1 cellular context compared by ENCODE assay signal in the genomic region with DNA sequence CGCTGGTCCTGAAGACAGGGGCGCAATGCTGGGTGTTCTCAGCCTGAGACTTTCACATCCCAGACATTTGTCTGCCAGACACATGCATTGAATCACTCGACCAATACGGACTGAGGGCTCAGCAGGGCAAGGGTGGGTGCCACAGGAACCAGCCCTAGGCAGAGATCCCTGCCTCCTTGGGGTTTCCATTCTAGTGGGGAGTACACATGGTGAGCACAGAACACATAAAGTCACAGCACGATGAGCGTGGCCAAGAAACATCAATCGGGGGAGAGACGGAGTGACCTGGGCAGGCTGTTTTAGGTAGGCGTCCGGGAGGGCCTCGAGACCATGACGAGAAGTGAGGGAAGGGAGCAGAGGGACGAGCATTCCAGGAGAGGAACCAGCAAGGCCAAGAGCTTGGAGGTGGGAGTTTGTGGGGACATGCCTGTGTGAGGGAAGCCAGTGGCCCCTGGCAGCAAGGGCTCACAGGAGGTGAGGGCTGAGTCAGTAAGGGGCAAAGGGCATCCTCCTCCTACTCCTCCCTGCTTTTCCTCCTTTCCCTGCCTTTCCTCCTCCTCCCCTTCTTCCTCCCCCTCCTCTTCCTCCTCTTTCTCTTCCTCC.
TF ChIP-seq lines count a peak whose summit lies in the region.

No MANE protein-coding gene starts in this region.

TF ChIP-seq in HepG2, 621 proteins besides CTCF, POLR2A, EP300 and RAD21 (continued from another document and continues in another):
- TF ChIP-seq NBN (conservative IDR thresholded peaks at IDR 0.05) (no peak), FOXM1 (CRISPR knock-in tag; IDR thresholded peaks at IDR 0.05) (no peak), ZBTB34 (CRISPR knock-in tag; IDR thresholded peaks at IDR 0.05) (no peak), AKAP8 (CRISPR knock-in tag; IDR thresholded peaks at IDR 0.05) (no peak), KLF12 (CRISPR knock-in tag; IDR thresholded peaks at IDR 0.05; ENCODE audit: borderline replicate concordance) (no peak), ZNF672 (CRISPR knock-in tag; IDR thresholded peaks at IDR 0.05) (no peak), MAX (IDR thresholded peaks at IDR 0.05) (no peak; the same call in 1 of the 2 replicates), ZNF746 (CRISPR knock-in tag; IDR thresholded peaks at IDR 0.05) (peak; percentile 71), ZNF512 (CRISPR knock-in tag; IDR thresholded peaks at IDR 0.05) (peak; percentile 88), ZNF670 (CRISPR knock-in tag; IDR thresholded peaks at IDR 0.05; ENCODE audit: borderline replicate concordance) (no peak), GPBP1L1 (CRISPR knock-in tag; IDR thresholded peaks at IDR 0.05) (no peak), GFI1 (CRISPR knock-in tag; IDR thresholded peaks at IDR 0.05; ENCODE audit: borderline replicate concordance) (peak; percentile 29; the same call in 1 of the 2 replicates), MTA1 (CRISPR knock-in tag; IDR thresholded peaks at IDR 0.05; ENCODE audit: borderline replicate concordance) (peak; percentile 57; the same call in 1 of the 2 replicates), ZNF382 (CRISPR knock-in tag; IDR thresholded peaks at IDR 0.05; ENCODE audit: borderline replicate concordance) (no peak), SOX5 (CRISPR knock-in tag; IDR thresholded peaks at IDR 0.05; ENCODE audit: borderline replicate concordance) (0 out of 2 replicates have a peak, but pooled peaks have one; percentile 17), ZNF263 (CRISPR knock-in tag; IDR thresholded peaks at IDR 0.05) (peak; percentile 97), POLR2AphosphoS5 (IDR thresholded peaks at IDR 0.05; ENCODE audit: low read depth, low read length) (no peak), SP1 (IDR thresholded peaks at IDR 0.05) (no peak), SP1 (CRISPR knock-in tag; IDR thresholded peaks at IDR 0.05) (no peak), MAFF (IDR thresholded peaks at IDR 0.05; ENCODE audit: low read depth, low read length) (no peak), RFX3 (CRISPR knock-in tag; IDR thresholded peaks at IDR 0.05) (no peak), NRL (CRISPR knock-in tag; IDR thresholded peaks at IDR 0.05; ENCODE audit: borderline replicate concordance) (peak; percentile 37; the same call in 1 of the 2 replicates), SRSF4 (IDR thresholded peaks at IDR 0.05; ENCODE audit: low read depth, low read length, poor library complexity, severe bottlenecking) (no peak), ZNF839 (CRISPR knock-in tag; IDR thresholded peaks at IDR 0.05; ENCODE audit: borderline replicate concordance) (peak; percentile 5; the same call in 1 of the 2 replicates), SOX6 (IDR thresholded peaks at IDR 0.05) (no peak), SOX6 (CRISPR knock-in tag; IDR thresholded peaks at IDR 0.05) (peak; percentile 3; the same call in 1 of the 2 replicates), SNAPC2 (CRISPR knock-in tag; IDR thresholded peaks at IDR 0.05) (no peak), ZNF800 (CRISPR knock-in tag; IDR thresholded peaks at IDR 0.05) (no peak), E2F1 (CRISPR knock-in tag; IDR thresholded peaks at IDR 0.05) (no peak), JDP2 (CRISPR knock-in tag; IDR thresholded peaks at IDR 0.05; ENCODE audit: borderline replicate concordance) (no peak), KAT7 (CRISPR knock-in tag; IDR thresholded peaks at IDR 0.05; ENCODE audit: borderline replicate concordance) (peak; percentile 54), ZNF253 (CRISPR knock-in tag; IDR thresholded peaks at IDR 0.05; ENCODE audit: borderline replicate concordance) (no peak), GATA4 (IDR thresholded peaks at IDR 0.05; ENCODE audit: borderline replicate concordance, low read depth) (0 out of 2 replicates have a peak, but pooled peaks have one; percentile 12), ZNF224 (CRISPR knock-in tag; IDR thresholded peaks at IDR 0.05) (no peak), CENPT (CRISPR knock-in tag; IDR thresholded peaks at IDR 0.05; ENCODE audit: low read depth) (no peak), ZNF709 (CRISPR knock-in tag; IDR thresholded peaks at IDR 0.05) (no peak), SMARCC2 (IDR thresholded peaks at IDR 0.05) (no peak), FOSL1 (CRISPR knock-in tag; IDR thresholded peaks at IDR 0.05; ENCODE audit: borderline replicate concordance) (no peak), ZKSCAN5 (CRISPR knock-in tag; IDR thresholded peaks at IDR 0.05) (peak; percentile 97)
- TF ChIP-seq, protein P1, sequence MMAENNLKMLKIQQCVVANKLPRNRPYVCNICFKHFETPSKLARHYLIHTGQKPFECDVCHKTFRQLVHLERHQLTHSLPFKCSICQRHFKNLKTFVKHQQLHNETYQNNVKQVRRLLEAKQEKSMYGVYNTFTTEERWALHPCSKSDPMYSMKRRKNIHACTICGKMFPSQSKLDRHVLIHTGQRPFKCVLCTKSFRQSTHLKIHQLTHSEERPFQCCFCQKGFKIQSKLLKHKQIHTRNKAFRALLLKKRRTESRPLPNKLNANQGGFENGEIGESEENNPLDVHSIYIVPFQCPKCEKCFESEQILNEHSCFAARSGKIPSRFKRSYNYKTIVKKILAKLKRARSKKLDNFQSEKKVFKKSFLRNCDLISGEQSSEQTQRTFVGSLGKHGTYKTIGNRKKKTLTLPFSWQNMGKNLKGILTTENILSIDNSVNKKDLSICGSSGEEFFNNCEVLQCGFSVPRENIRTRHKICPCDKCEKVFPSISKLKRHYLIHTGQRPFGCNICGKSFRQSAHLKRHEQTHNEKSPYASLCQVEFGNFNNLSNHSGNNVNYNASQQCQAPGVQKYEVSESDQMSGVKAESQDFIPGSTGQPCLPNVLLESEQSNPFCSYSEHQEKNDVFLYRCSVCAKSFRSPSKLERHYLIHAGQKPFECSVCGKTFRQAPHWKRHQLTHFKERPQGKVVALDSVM (CRISPR knock-in tag; IDR thresholded peaks at IDR 0.05): no peak
- TF ChIP-seq, protein P2, sequence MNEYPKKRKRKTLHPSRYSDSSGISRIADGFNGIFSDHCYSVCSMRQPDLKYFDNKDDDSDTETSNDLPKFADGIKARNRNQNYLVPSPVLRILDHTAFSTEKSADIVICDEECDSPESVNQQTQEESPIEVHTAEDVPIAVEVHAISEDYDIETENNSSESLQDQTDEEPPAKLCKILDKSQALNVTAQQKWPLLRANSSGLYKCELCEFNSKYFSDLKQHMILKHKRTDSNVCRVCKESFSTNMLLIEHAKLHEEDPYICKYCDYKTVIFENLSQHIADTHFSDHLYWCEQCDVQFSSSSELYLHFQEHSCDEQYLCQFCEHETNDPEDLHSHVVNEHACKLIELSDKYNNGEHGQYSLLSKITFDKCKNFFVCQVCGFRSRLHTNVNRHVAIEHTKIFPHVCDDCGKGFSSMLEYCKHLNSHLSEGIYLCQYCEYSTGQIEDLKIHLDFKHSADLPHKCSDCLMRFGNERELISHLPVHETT (CRISPR knock-in tag; conservative IDR thresholded peaks at IDR 0.05): no peak
- TF ChIP-seq, protein P3, sequence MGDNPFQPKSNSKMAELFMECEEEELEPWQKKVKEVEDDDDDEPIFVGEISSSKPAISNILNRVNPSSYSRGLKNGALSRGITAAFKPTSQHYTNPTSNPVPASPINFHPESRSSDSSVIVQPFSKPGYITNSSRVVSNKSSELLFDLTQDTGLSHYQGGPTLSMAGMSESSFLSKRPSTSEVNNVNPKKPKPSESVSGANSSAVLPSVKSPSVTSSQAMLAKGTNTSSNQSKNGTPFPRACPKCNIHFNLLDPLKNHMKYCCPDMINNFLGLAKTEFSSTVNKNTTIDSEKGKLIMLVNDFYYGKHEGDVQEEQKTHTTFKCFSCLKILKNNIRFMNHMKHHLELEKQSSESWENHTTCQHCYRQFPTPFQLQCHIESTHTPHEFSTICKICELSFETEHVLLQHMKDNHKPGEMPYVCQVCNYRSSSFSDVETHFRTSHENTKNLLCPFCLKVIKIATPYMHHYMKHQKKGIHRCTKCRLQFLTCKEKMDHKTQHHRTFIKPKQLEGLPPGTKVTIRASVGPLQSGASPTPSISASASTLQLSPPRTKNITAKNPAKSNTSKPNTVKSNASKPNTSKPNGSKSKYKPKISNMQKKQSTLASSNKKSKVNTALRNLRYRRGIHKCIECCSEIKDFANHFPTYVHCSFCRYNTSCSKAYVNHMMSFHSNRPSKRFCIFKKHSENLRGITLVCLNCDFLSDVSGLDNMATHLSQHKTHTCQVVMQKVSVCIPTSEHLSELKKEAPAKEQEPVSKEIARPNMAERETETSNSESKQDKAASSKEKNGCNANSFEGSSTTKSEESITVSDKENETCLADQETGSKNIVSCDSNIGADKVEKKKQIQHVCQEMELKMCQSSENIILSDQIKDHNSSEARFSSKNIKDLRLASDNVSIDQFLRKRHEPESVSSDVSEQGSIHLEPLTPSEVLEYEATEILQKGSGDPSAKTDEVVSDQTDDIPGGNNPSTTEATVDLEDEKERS (CRISPR knock-in tag; IDR thresholded peaks at IDR 0.05): no peak
- TF ChIP-seq, protein P4, sequence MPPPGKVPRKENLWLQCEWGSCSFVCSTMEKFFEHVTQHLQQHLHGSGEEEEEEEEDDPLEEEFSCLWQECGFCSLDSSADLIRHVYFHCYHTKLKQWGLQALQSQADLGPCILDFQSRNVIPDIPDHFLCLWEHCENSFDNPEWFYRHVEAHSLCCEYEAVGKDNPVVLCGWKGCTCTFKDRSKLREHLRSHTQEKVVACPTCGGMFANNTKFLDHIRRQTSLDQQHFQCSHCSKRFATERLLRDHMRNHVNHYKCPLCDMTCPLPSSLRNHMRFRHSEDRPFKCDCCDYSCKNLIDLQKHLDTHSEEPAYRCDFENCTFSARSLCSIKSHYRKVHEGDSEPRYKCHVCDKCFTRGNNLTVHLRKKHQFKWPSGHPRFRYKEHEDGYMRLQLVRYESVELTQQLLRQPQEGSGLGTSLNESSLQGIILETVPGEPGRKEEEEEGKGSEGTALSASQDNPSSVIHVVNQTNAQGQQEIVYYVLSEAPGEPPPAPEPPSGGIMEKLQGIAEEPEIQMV (CRISPR knock-in tag; IDR thresholded peaks at IDR 0.05; ENCODE audit: low read depth): peak; percentile 22; the same call in 1 of the 2 replicates
